Comparison of ENCODE assay signal across 18 cellular contexts in genomic region chr2:165192729-165193128, GRCh38. TPM values are rescaled to one million over a fixed set of nuclear protein-coding genes. Genes with fewer than 3 reads are reported as not detected.
DNase-seq lines count a peak whose midpoint lies in the region; ATAC-seq and TF ChIP-seq lines count a peak whose summit lies in the region.
"Had no signal": no experiment of that assay in that cellular context is flagged by ENCODE, and none has a peak within 500 bp of the region (broad histone marks: within the 10 kb centered on the region; RNA-seq: fewer than 3 reads in every experiment).

No MANE protein-coding gene starts in this region.

- peaks cover 67% of the 10 kb centered on the region for H3K27me3 ChIP-seq in DOHH2 (ENCODE audit: control insufficient read depth, low read length)
- H3K27me3 ChIP-seq: adrenal gland had no signal

- 0 out of 2 replicates have a peak, but pooled peaks cover 9% of the 10 kb centered on the region for H4K20me1 ChIP-seq in DOHH2 (ENCODE audit: control insufficient read depth, insufficient read depth, low read depth, low read length)

- H3K27me3 Mint-ChIP-seq in stimulated activated naive CD8-positive, alpha-beta T cell treated with anti-CD3 and anti-CD28 coated beads, Interleukin-15, amount 100 ng/mL, for 72 hours = no peaks in the 10 kb centered on the region
- H3K27me3 Mint-ChIP-seq: activated T-cell treated with anti-CD3 and anti-CD28 coated beads, Interleukin-2, amount 50 U/mL, for 24 hours; CD4-positive, alpha-beta memory T cell had no signal

- H3K4me1 ChIP-seq in DOHH2 (ENCODE audit: control insufficient read depth, low read length) = peaks cover 20% of the 10 kb centered on the region
- H3K4me1 ChIP-seq: adrenal gland had no signal

- ATAC-seq in GM19455 (IDR thresholded peaks at IDR 0.05; ENCODE audit: unreplicated experiment) (peak; percentile 26), HG02798 (IDR thresholded peaks at IDR 0.05; ENCODE audit: poor library complexity, unreplicated experiment) (peak; percentile 31), HG03442 (IDR thresholded peaks at IDR 0.05; ENCODE audit: unreplicated experiment) (peak; percentile 29)
- ATAC-seq in stimulated activated naive CD8-positive, alpha-beta T cell treated with anti-CD3 and anti-CD28 coated beads, Interleukin-15, amount 100 ng/mL, for 72 hours = no peak

- intact Hi-C loops in lower leg skin (cut with DNase I; ENCODE audit: low total_unique reads) = no loop called here

- H3K9me3 ChIP-seq in DOHH2 (ENCODE audit: control insufficient read depth, insufficient read depth, low read length) = no peaks in the 10 kb centered on the region
- H3K9me3 ChIP-seq: adrenal gland, thoracic aorta had no signal

- no peaks in the 10 kb centered on the region for H3K36me3 ChIP-seq in DOHH2 (ENCODE audit: control insufficient read depth, low read length)
- H3K36me3 ChIP-seq: adrenal gland, thoracic aorta had no signal

- DNase-seq in GDM1 (lab: John Stamatoyannopoulos, UW) = no peak
- no peak for DNase-seq in HuH-7 (ENCODE audit: low spot score)
- DNase-seq in lower leg skin (ENCODE audit: low spot score in 2 of 2) = no peak
- no peak for DNase-seq in stimulated activated naive CD8-positive, alpha-beta T cell treated with anti-CD3 and anti-CD28 coated beads, Interleukin-15, amount 100 ng/mL, for 72 hours
- DNase-seq: 8988T; activated CD4-positive, alpha-beta T cell treated with anti-CD3 and anti-CD28 coated beads for 48 hours; activated T-cell treated with anti-CD3 and anti-CD28 coated beads, Interleukin-2, amount 50 U/mL, for 24 hours; adrenal gland; CD4-positive, alpha-beta memory T cell; HCEC 1CT; NCI-H446 treated with DMSO at 0.1 percent for 48 hours; posterior cingulate gyrus; RPMI8226 had no signal

- H3K79me2 ChIP-seq in DOHH2 (ENCODE audit: control insufficient read depth, low read length) = no peaks in the 10 kb centered on the region

- TF ChIP-seq CTCF in DOHH2 (IDR thresholded peaks at IDR 0.05; ENCODE audit: low read depth, low read length, poor library complexity, severe bottlenecking) (no peak), lower leg skin (IDR thresholded peaks at IDR 0.05) (no peak)

- H3K9me3 Mint-ChIP-seq in stimulated activated naive CD8-positive, alpha-beta T cell treated with anti-CD3 and anti-CD28 coated beads, Interleukin-15, amount 100 ng/mL, for 72 hours = no peaks in the 10 kb centered on the region
- H3K9me3 Mint-ChIP-seq: activated T-cell treated with anti-CD3 and anti-CD28 coated beads, Interleukin-2, amount 50 U/mL, for 24 hours had no signal

- no peak for TF ChIP-seq POLR2A in lower leg skin (IDR thresholded peaks at IDR 0.05)

- no peaks in the 10 kb centered on the region for H3K4me1 Mint-ChIP-seq in stimulated activated naive CD8-positive, alpha-beta T cell treated with anti-CD3 and anti-CD28 coated beads, Interleukin-15, amount 100 ng/mL, for 72 hours

- H3K9me2 ChIP-seq in DOHH2 (replicated peaks; ENCODE audit: control insufficient read depth, low read length) = no peaks in the 10 kb centered on the region

- no peak overlapping the region for H3K4me3 Mint-ChIP-seq in stimulated activated naive CD8-positive, alpha-beta T cell treated with anti-CD3 and anti-CD28 coated beads, Interleukin-15, amount 100 ng/mL, for 72 hours
- H3K4me3 Mint-ChIP-seq: activated T-cell treated with anti-CD3 and anti-CD28 coated beads, Interleukin-2, amount 50 U/mL, for 24 hours; CD4-positive, alpha-beta memory T cell had no signal

- H3K27ac ChIP-seq in DOHH2 (ENCODE audit: low read depth, low read length) = no peak overlapping the region
- H3K27ac ChIP-seq: adrenal gland, thoracic aorta had no signal

- H3K4me3 ChIP-seq in DOHH2 (ENCODE audit: low read length) = peak overlapping the region; percentile 34; the same call in 1 of the 2 replicates
- no peak overlapping the region for H3K4me3 ChIP-seq in lower leg skin (ENCODE audit: low read depth, poor library complexity, severe bottlenecking)
- H3K4me3 ChIP-seq: adrenal gland, thoracic aorta had no signal

- peak overlapping the region; percentile 59 for H3K4me2 ChIP-seq in DOHH2 (ENCODE audit: low read length)

- 80 to 82% methylated on average over 2 of the region's 2 CpGs for WGBS in lower leg skin, 2 donors

- H3F3A ChIP-seq in DOHH2 (ENCODE audit: control insufficient read depth, insufficient read depth) = no peaks in the 10 kb centered on the region

- no peak overlapping the region for H3K27ac Mint-ChIP-seq in stimulated activated naive CD8-positive, alpha-beta T cell treated with anti-CD3 and anti-CD28 coated beads, Interleukin-15, amount 100 ng/mL, for 72 hours
- H3K27ac Mint-ChIP-seq: activated T-cell treated with anti-CD3 and anti-CD28 coated beads, Interleukin-2, amount 50 U/mL, for 24 hours; CD4-positive, alpha-beta memory T cell had no signal

RNA-seq across cellular contexts. Expression of gene SCN3A, which starts 11.1 kb away (rescaled TPM):
- total RNA-seq in lower leg skin = under 1 TPM; 0.11 to 0.78 (median 0.26) TPM
- total RNA-seq: CD4-positive, alpha-beta memory T cell had no signal

RNA-seq across cellular contexts. Expression of gene SCN2A, which starts 46.5 kb away (rescaled TPM):
- total RNA-seq in lower leg skin = under 1 TPM in 3 of 4 donors, not detected in 1; 0.03 to 0.29 (median 0.04) TPM
- total RNA-seq: CD4-positive, alpha-beta memory T cell had no signal
